ENCODE assay signal across 2 cellular contexts in genomic region chr22:31733580-31734079, GRCh38.
TF ChIP-seq lines count a peak whose summit lies in the region.

No MANE protein-coding gene starts in this region.

TF ChIP-seq in WTC11, 78 proteins besides CTCF, POLR2A, EP300 and RAD21:
- no peak for TF ChIP-seq ZMAT4 (CRISPR knock-in tag; IDR thresholded peaks at IDR 0.05)
- TF ChIP-seq PRDM15 (CRISPR knock-in tag; IDR thresholded peaks at IDR 0.05), result no peak
- no peak for TF ChIP-seq ZNF671 (CRISPR knock-in tag; IDR thresholded peaks at IDR 0.05)
- TF ChIP-seq ZNF425 (CRISPR knock-in tag; conservative IDR thresholded peaks at IDR 0.05), result no peak
- no peak for TF ChIP-seq SMAD4 (CRISPR knock-in tag; IDR thresholded peaks at IDR 0.05)

TF ChIP-seq in H1, 55 proteins besides CTCF, POLR2A, EP300 and RAD21:
- TF ChIP-seq BACH1 (IDR thresholded peaks at IDR 0.05; ENCODE audit: low read length) (no peak), RNF2 (IDR thresholded peaks at IDR 0.05; ENCODE audit: borderline replicate concordance, low read depth, low read length, missing control alignments, poor library complexity, severe bottlenecking) (no peak), EGR1 (IDR thresholded peaks at IDR 0.05; ENCODE audit: borderline replicate concordance, low read depth, low read length) (no peak), CREB1 (IDR thresholded peaks at IDR 0.05) (no peak), SP2 (IDR thresholded peaks at IDR 0.05; ENCODE audit: low read length) (no peak), SIN3A (conservative IDR thresholded peaks at IDR 0.05 in 1 of 2, IDR thresholded peaks at IDR 0.05 in 1 of 2; ENCODE audit: low read depth in 1 of 2, low read length in 2 of 2) (no peak), SUZ12 (IDR thresholded peaks at IDR 0.05; ENCODE audit: low read length) (no peak), RXRA (IDR thresholded peaks at IDR 0.05; ENCODE audit: insufficient read depth, low read depth, low read length) (no peak), SP1 (IDR thresholded peaks at IDR 0.05; ENCODE audit: low read depth, low read length) (no peak), TEAD4 (IDR thresholded peaks at IDR 0.05; ENCODE audit: low read depth, low read length) (no peak), TBP (IDR thresholded peaks at IDR 0.05; ENCODE audit: low read depth, low read length) (no peak), SIRT6 (IDR thresholded peaks at IDR 0.05; ENCODE audit: low read length) (no peak), E2F6 (IDR thresholded peaks at IDR 0.05) (no peak), GABPA (IDR thresholded peaks at IDR 0.05; ENCODE audit: borderline replicate concordance, insufficient read depth, low read length) (no peak), KDM4A (IDR thresholded peaks at IDR 0.05; ENCODE audit: low read depth, low read length, severe bottlenecking) (no peak)
